33 cellular contexts compared by ENCODE assay signal in genomic region chr1:248751635-248752034, GRCh38. TPM values are rescaled to one million over a fixed set of nuclear protein-coding genes. Genes with fewer than 3 reads are reported as not detected.
DNase-seq lines count a peak whose midpoint lies in the region; ATAC-seq, FAIRE-seq and TF ChIP-seq lines count a peak whose summit lies in the region.
"Had no signal": no experiment of that assay in that cellular context is flagged by ENCODE, and none has a peak within 500 bp of the region (broad histone marks: within the 10 kb centered on the region; RNA-seq: fewer than 3 reads in every experiment).

No MANE protein-coding gene starts in this region.

- no peaks in the 10 kb centered on the region for H3K27me3 Mint-ChIP-seq in CD8-positive, alpha-beta memory T cell
- H3K27me3 Mint-ChIP-seq in effector memory CD8-positive, alpha-beta T cell: no peaks in the 10 kb centered on the region
- H3K27me3 Mint-ChIP-seq: brain, memory B cell had no signal

- CTCF ChIA-PET in CD8-positive, alpha-beta memory T cell (lab: Charles Lee): no interaction called here
- CTCF ChIA-PET in Panc1 (lab: Charles Lee): no interaction called here

- no TSS peak for BruUV-seq in Panc1 (replicated peaks; lab: Mats Ljungman, UMichigan)

- no peaks in the 10 kb centered on the region for H3K36me3 ChIP-seq in BLaER1
- no peaks in the 10 kb centered on the region for H3K36me3 ChIP-seq in CD8-positive, alpha-beta memory T cell (ENCODE audit: insufficient read depth, low read length)
- H3K36me3 ChIP-seq in Panc1 (ENCODE audit: control insufficient read depth, insufficient read depth, low read length): no peaks in the 10 kb centered on the region
- no peaks in the 10 kb centered on the region for H3K36me3 ChIP-seq in GM23248 (ENCODE audit: low read depth)
- H3K36me3 ChIP-seq: gastroesophageal sphincter, neural progenitor cell, Peyer's patch had no signal

- H3K4me2 ChIP-seq in BLaER1 (peak overlapping the region; percentile 61), GM23248 (ENCODE audit: unreplicated experiment) (no peak overlapping the region)
- H3K4me2 ChIP-seq: neural progenitor cell had no signal

- POLR2A ChIA-PET in CD8-positive, alpha-beta memory T cell (lab: Charles Lee): no interaction called here
- POLR2A ChIA-PET in Panc1 (lab: Charles Lee): no interaction called here

- peak overlapping the region in 6 of 7 donors; percentile 4 to 83 (median 63) for H3K4me3 Mint-ChIP-seq in CD8-positive, alpha-beta memory T cell
- H3K4me3 Mint-ChIP-seq in effector memory CD8-positive, alpha-beta T cell: peak overlapping the region; percentile 11 to 37
- H3K4me3 Mint-ChIP-seq: brain, memory B cell, neural progenitor cell had no signal

- peaks cover 19% of the 10 kb centered on the region for H3K4me1 ChIP-seq in BLaER1
- peaks cover 14% of the 10 kb centered on the region for H3K4me1 ChIP-seq in CD8-positive, alpha-beta memory T cell (ENCODE audit: insufficient read depth, low read length)
- H3K4me1 ChIP-seq in Panc1 (ENCODE audit: control insufficient read depth, insufficient read depth, low read length): no peaks in the 10 kb centered on the region
- H3K4me1 ChIP-seq in GM23248 (ENCODE audit: insufficient read depth): no peaks in the 10 kb centered on the region
- H3K4me1 ChIP-seq: gastroesophageal sphincter, neural progenitor cell, testis had no signal

- peak overlapping the region in 6 of 8 donors; percentile 4 to 84 (median 55) for H3K27ac Mint-ChIP-seq in CD8-positive, alpha-beta memory T cell
- no peak overlapping the region for H3K27ac Mint-ChIP-seq in effector memory CD8-positive, alpha-beta T cell
- H3K27ac Mint-ChIP-seq: brain, memory B cell, neural progenitor cell had no signal

- no peak overlapping the region for H2AFZ ChIP-seq in GM23248
- H2AFZ ChIP-seq: neural progenitor cell had no signal

- H3K36me3 Mint-ChIP-seq in CD8-positive, alpha-beta memory T cell: no peaks in the 10 kb centered on the region
- H3K36me3 Mint-ChIP-seq in effector memory CD8-positive, alpha-beta T cell (ENCODE audit: insufficient read depth): no peaks in the 10 kb centered on the region
- H3K36me3 Mint-ChIP-seq: brain, memory B cell, neural progenitor cell had no signal

- peaks cover 3 to 24% (median 20%) of the 10 kb centered on the region in 3 donors for H3K4me1 Mint-ChIP-seq in CD8-positive, alpha-beta memory T cell
- H3K4me1 Mint-ChIP-seq in effector memory CD8-positive, alpha-beta T cell (ENCODE audit: low read depth in 2 of 2): peaks cover 13 to 16% of the 10 kb centered on the region in 2 donors
- H3K4me1 Mint-ChIP-seq: brain, neural progenitor cell had no signal

- H3K79me2 ChIP-seq in GM23248 (ENCODE audit: insufficient read depth): no peaks in the 10 kb centered on the region

- ATAC-seq in Panc1 (peak; percentile 43; the same call in 1 of the 2 replicates), GM21786 (IDR thresholded peaks at IDR 0.05; ENCODE audit: unreplicated experiment) (no peak), GM21737 (IDR thresholded peaks at IDR 0.05; ENCODE audit: unreplicated experiment) (no peak)
- ATAC-seq in effector memory CD8-positive, alpha-beta T cell (replicated peaks): no peak
- ATAC-seq: gastroesophageal sphincter, sciatic nerve had no signal

- no peak for FAIRE-seq in HTR-8/SVneo (lab: Jason Lieb, UNC)
- FAIRE-seq: urothelium cell line had no signal

- intact Hi-C loops in Panc1 (cut with micrococcal nuclease; ENCODE audit: unreplicated experiment): no loop called here

- peaks cover 8% of the 10 kb centered on the region; the same call in 1 of the 2 replicates for H3F3A ChIP-seq in GM23248 (ENCODE audit: insufficient read depth)

- H3K9me2 ChIP-seq in GM23248 (ENCODE audit: insufficient read depth): no peaks in the 10 kb centered on the region

- in situ Hi-C loops in Panc1 (cut with HindIII; ENCODE audit: low pct_unique_long_range_greater_than_20kb, low sequenced_read_pairs): no loop called here
- in situ Hi-C loops in GM23248 (cut with MboI): no loop called here

- TF ChIP-seq CTCF in Panc1 (IDR thresholded peaks at IDR 0.05): no peak

- H3K27me3 ChIP-seq in BLaER1 (no peaks in the 10 kb centered on the region), Panc1 (ENCODE audit: control insufficient read depth, insufficient read depth, low read length) (no peaks in the 10 kb centered on the region), GM23248 (replicated peaks; ENCODE audit: insufficient read depth) (no peaks in the 10 kb centered on the region)
- H3K27me3 ChIP-seq in CD8-positive, alpha-beta memory T cell (ENCODE audit: insufficient read depth, low read length, poor library complexity, severe bottlenecking): no peaks in the 10 kb centered on the region
- H3K27me3 ChIP-seq: dorsolateral prefrontal cortex, gastroesophageal sphincter, neural progenitor cell, Peyer's patch, testis had no signal

- 69 to 73% methylated on average over 4 of the region's 4 CpGs for WGBS in GM23248 (ENCODE audit: low coverage in 1 of 2, low lambda C conversion rate in 2 of 2, missing lambda C conversion rate in 2 of 2), 2 experiments

- DNase-seq in CD8-positive, alpha-beta memory T cell: no peak
- DNase-seq in Panc1 (ENCODE audit: low read depth, low spot score): no peak
- no peak for DNase-seq in effector memory CD8-positive, alpha-beta T cell
- DNase-seq in HTR-8/SVneo (ENCODE audit: insufficient read length, low spot score): no peak
- DNase-seq in GM23248: no peak
- DNase-seq: activated CD4-positive, alpha-beta T cell treated with anti-CD3 and anti-CD28 coated beads, Interleukin-2, amount 50 U/mL, for 48 hours; activated effector memory CD4-positive, alpha-beta T cell treated with Interleukin-2 at 50 U/mL for 16 hours; dorsolateral prefrontal cortex; H7; hippocampal formation; KG1; NCI-H1694; NCI-H524 treated with DMSO at 0.1 percent for 48 hours; Peyer's patch; SHP77 treated with DMSO at 0.1 percent for 48 hours; stimulated activated CD4-positive, alpha-beta T cell treated with anti-CD3 and anti-CD28 coated beads, Interleukin-12 subunit alpha, Interleukin-12 subunit beta, amount 100 ng/mL, for 4 hours; stimulated activated CD4-positive, alpha-beta T cell treated with anti-CD3 and anti-CD28 coated beads, Interleukin-4, amount 100 ng/mL, for 1 hour had no signal

- H3K9ac ChIP-seq in BLaER1: no peak overlapping the region
- H3K9ac ChIP-seq in GM23248: no peak overlapping the region
- H3K9ac ChIP-seq: neural progenitor cell had no signal

- no peak overlapping the region for H3K4me3 ChIP-seq in BLaER1
- no peak overlapping the region for H3K4me3 ChIP-seq in CD8-positive, alpha-beta memory T cell (ENCODE audit: low read length)
- no peak overlapping the region for H3K4me3 ChIP-seq in Panc1 (ENCODE audit: low read depth in 2 of 2, low read length in 2 of 2)
- no peak overlapping the region for H3K4me3 ChIP-seq in GM23248
- H3K4me3 ChIP-seq: dorsolateral prefrontal cortex, gastroesophageal sphincter, neural progenitor cell, Peyer's patch, testis had no signal

- H3K9me3 Mint-ChIP-seq in CD8-positive, alpha-beta memory T cell: no peaks in the 10 kb centered on the region
- no peaks in the 10 kb centered on the region for H3K9me3 Mint-ChIP-seq in effector memory CD8-positive, alpha-beta T cell
- H3K9me3 Mint-ChIP-seq: memory B cell, neural progenitor cell had no signal

- H3K9me3 ChIP-seq in BLaER1 (peaks cover 15% of the 10 kb centered on the region), Panc1 (ENCODE audit: control insufficient read depth, insufficient read depth, low read depth, low read length) (no peaks in the 10 kb centered on the region), GM23248 (ENCODE audit: low read depth) (no peaks in the 10 kb centered on the region)
- H3K9me3 ChIP-seq in CD8-positive, alpha-beta memory T cell (ENCODE audit: low read length): no peaks in the 10 kb centered on the region
- H3K9me3 ChIP-seq: gastroesophageal sphincter, Peyer's patch, testis had no signal

- H4K20me1 ChIP-seq in BLaER1 (no peaks in the 10 kb centered on the region), GM23248 (ENCODE audit: insufficient read depth) (no peaks in the 10 kb centered on the region)

- H3K27ac ChIP-seq in BLaER1 (0 out of 2 replicates have a peak overlapping the region, but pooled peaks have one; percentile 19), Panc1 (ENCODE audit: low read length) (no peak overlapping the region), GM23248 (no peak overlapping the region)
- H3K27ac ChIP-seq in CD8-positive, alpha-beta memory T cell (ENCODE audit: low read depth, low read length): no peak overlapping the region
- H3K27ac ChIP-seq: C4-2B, dorsolateral prefrontal cortex, gastroesophageal sphincter, neural progenitor cell, testis had no signal

RNA-seq across cellular contexts. Expression of gene LYPD8, which starts 3.9 kb away (rescaled TPM):
- total RNA-seq in CD8-positive, alpha-beta memory T cell: not detected
- polyA plus RNA-seq in CD8-positive, alpha-beta memory T cell: not detected
- not detected for total RNA-seq in Panc1 (2021; ENCODE audit: unreplicated experiment)
- not detected for polyA plus RNA-seq in Panc1 (2012; ENCODE audit: insufficient read length)
- not detected in 2 replicates for total RNA-seq in GM23248 (2014; rRNA removed; shearing (Covaris generic))
- not detected in 2 replicates for polyA plus RNA-seq in GM23248 (2016; fragmentation: Nextera tagmentation; extraction: Ambion mirVana)
- total RNA-seq: cerebellum, gastroesophageal sphincter, H7, posterior vena cava, sciatic nerve had no signal
- polyA plus RNA-seq: AG04450 had no signal

RNA-seq across cellular contexts. Expression of gene OR14I1, which starts 49.1 kb away (rescaled TPM):
- not detected for total RNA-seq in CD8-positive, alpha-beta memory T cell
- not detected for polyA plus RNA-seq in CD8-positive, alpha-beta memory T cell
- total RNA-seq in Panc1 (2021; ENCODE audit: unreplicated experiment): not detected
- polyA plus RNA-seq in Panc1 (2012; ENCODE audit: insufficient read length): not detected
- not detected in 2 replicates for total RNA-seq in GM23248 (2014; rRNA removed; shearing (Covaris generic))
- not detected in 2 replicates for polyA plus RNA-seq in GM23248 (2016; fragmentation: Nextera tagmentation; extraction: Ambion mirVana)
- total RNA-seq: cerebellum, gastroesophageal sphincter, H7, HT1080, Peyer's patch, posterior vena cava, sciatic nerve had no signal
- polyA plus RNA-seq: adipose tissue, AG04450 had no signal

Comparison
In these comparisons a context has a peak if more than half of its experiments do, and no peak if none do; other contexts are left out.
1. H3K27ac Mint-ChIP-seq: peak in CD8-positive, alpha-beta memory T cell (6 of 8); none in effector memory CD8-positive, alpha-beta T cell (0 of 2).